Comparison of ENCODE assay signal across 13 cellular contexts in genomic region chr7:134618756-134619530, GRCh38. TPM values are rescaled to one million over a fixed set of nuclear protein-coding genes. Genes with fewer than 3 reads are reported as not detected.
A peak's percentile ranks its signal among the peaks of the same experiment; 100 is the strongest.
DNase-seq lines count a peak whose midpoint lies in the region; ATAC-seq, FAIRE-seq and TF ChIP-seq lines count a peak whose summit lies in the region.
"Had no signal": no experiment of that assay in that cellular context is flagged by ENCODE, and none has a peak within 500 bp of the region (broad histone marks: within the 10 kb centered on the region; RNA-seq: fewer than 3 reads in every experiment).

No MANE protein-coding gene starts in this region.

- ATAC-seq in HG02981 (IDR thresholded peaks at IDR 0.05; ENCODE audit: unreplicated experiment): no peak
- no peak for ATAC-seq in stimulated activated effector memory CD8-positive, alpha-beta T cell treated with anti-CD3 and anti-CD28 coated beads, Interleukin-12 subunit alpha, Interleukin-12 subunit beta, amount 100 ng/mL, for 72 hours
- ATAC-seq: stimulated activated naive CD8-positive, alpha-beta T cell treated with anti-CD3 and anti-CD28 coated beads, Interleukin-15, amount 100 ng/mL, for 72 hours had no signal

- POLR2A ChIA-PET in endothelial cell of umbilical vein (lab: Charles Lee): no interaction called here

- H3K4me3 Mint-ChIP-seq in stimulated activated effector memory CD8-positive, alpha-beta T cell treated with anti-CD3 and anti-CD28 coated beads, Interleukin-12 subunit alpha, Interleukin-12 subunit beta, amount 100 ng/mL, for 72 hours: no peak overlapping the region
- H3K4me3 Mint-ChIP-seq: CD4-positive, alpha-beta T cell; stimulated activated naive CD8-positive, alpha-beta T cell treated with anti-CD3 and anti-CD28 coated beads, Interleukin-15, amount 100 ng/mL, for 72 hours; T-helper 1 cell treated with Interleukin-12 subunit alpha and Interleukin-12 subunit beta and Interleukin-4 antibody, amounts not matched to agents 30 μg/mL and 1 μg/mL, for 36 hours had no signal

- H3K27me3 ChIP-seq in endothelial cell of umbilical vein (ENCODE audit: control insufficient read depth in 2 of 2, insufficient read depth in 2 of 2, low read length in 2 of 2): no peaks in the 10 kb centered on the region
- H3K27me3 ChIP-seq in parathyroid adenoma (ENCODE audit: control insufficient read depth, insufficient read depth, low read length): no peaks in the 10 kb centered on the region

- intact Hi-C loops in endothelial cell of umbilical vein (cut with micrococcal nuclease): loop anchor here (5.0 kb wide), 1 partner anchor 1358 kb away; the partner anchor contains the start of gene MTPN

- H3K4me2 ChIP-seq in endothelial cell of umbilical vein (ENCODE audit: insufficient read depth, low read length): peak overlapping the region; percentile 2
- no peak overlapping the region for H3K4me2 ChIP-seq in parathyroid adenoma (ENCODE audit: low read length)

- no peaks in the 10 kb centered on the region for H3K36me3 ChIP-seq in endothelial cell of umbilical vein (ENCODE audit: control insufficient read depth in 2 of 2, extremely low read depth in 1 of 2, insufficient read depth in 2 of 2, low read length in 2 of 2)
- no peaks in the 10 kb centered on the region for H3K36me3 ChIP-seq in parathyroid adenoma (ENCODE audit: control insufficient read depth, insufficient read depth, low read length)
- H3K36me3 ChIP-seq: cardiac muscle cell had no signal

- H3K79me2 ChIP-seq in endothelial cell of umbilical vein (ENCODE audit: control insufficient read depth, insufficient read depth, low read length) (no peaks in the 10 kb centered on the region), parathyroid adenoma (no peaks in the 10 kb centered on the region)

- H2AFZ ChIP-seq in endothelial cell of umbilical vein (ENCODE audit: low read depth, low read length) (peak overlapping the region; percentile 4), parathyroid adenoma (peak overlapping the region; percentile 30)

- no peak overlapping the region for H3K9ac ChIP-seq in endothelial cell of umbilical vein (replicated peaks; ENCODE audit: extremely low read depth, insufficient read depth, low read length)
- no peak overlapping the region for H3K9ac ChIP-seq in parathyroid adenoma

- TF ChIP-seq CTCF in endothelial cell of umbilical vein (IDR thresholded peaks at IDR 0.05; ENCODE audit: extremely low read depth in 1 of 2, insufficient read depth in 1 of 2, low read depth in 1 of 2, low read length in 2 of 2) (no peak), parathyroid adenoma (IDR thresholded peaks at IDR 0.05) (no peak)

- no TSS peak for BruUV-seq in endothelial cell of umbilical vein (replicated peaks; lab: Mats Ljungman, UMichigan)

- H3K4me1 ChIP-seq in endothelial cell of umbilical vein (ENCODE audit: control insufficient read depth, extremely low read depth, insufficient read depth, low read length) (peaks cover 32% of the 10 kb centered on the region), parathyroid adenoma (no peaks in the 10 kb centered on the region)

- H3K4me3 ChIP-seq in endothelial cell of umbilical vein (replicated peaks in 1 of 3; ENCODE audit: insufficient read depth in 1 of 3, low read depth in 1 of 3, low read length in 3 of 3) (no peak overlapping the region), parathyroid adenoma (ENCODE audit: low read depth, low read length) (no peak overlapping the region)
- H3K4me3 ChIP-seq: cardiac muscle cell had no signal

- no peaks in the 10 kb centered on the region for H3K9me3 Mint-ChIP-seq in stimulated activated effector memory CD8-positive, alpha-beta T cell treated with anti-CD3 and anti-CD28 coated beads, Interleukin-12 subunit alpha, Interleukin-12 subunit beta, amount 100 ng/mL, for 72 hours
- H3K9me3 Mint-ChIP-seq: CD4-positive, alpha-beta T cell; stimulated activated naive CD8-positive, alpha-beta T cell treated with anti-CD3 and anti-CD28 coated beads, Interleukin-15, amount 100 ng/mL, for 72 hours; T-helper 1 cell treated with Interleukin-12 subunit alpha and Interleukin-12 subunit beta and Interleukin-4 antibody, amounts not matched to agents 30 μg/mL and 1 μg/mL, for 36 hours had no signal

- no peaks in the 10 kb centered on the region for H3K9me1 ChIP-seq in endothelial cell of umbilical vein (replicated peaks; ENCODE audit: control insufficient read depth, extremely low read depth, insufficient read depth, low read length)

- CTCF ChIA-PET in endothelial cell of umbilical vein (lab: Charles Lee): interaction anchor here (1.3 to 7.0 kb wide), 5 partner anchors 9 to 83 kb away, joined by 3 to 50 read pairs (median 7); no protein-coding TSS in a partner anchor

- peak; percentile 17 for DNase-seq in GM03348 (ENCODE audit: low spot score)
- DNase-seq in RKO (ENCODE audit: low spot score): peak; percentile 41
- peak; percentile 32 for DNase-seq in endothelial cell of umbilical vein (ENCODE audit: low read depth, low spot score)
- no peak for DNase-seq in NCI-H146 (lab: John Stamatoyannopoulos, UW)
- DNase-seq in stimulated activated effector memory CD8-positive, alpha-beta T cell treated with anti-CD3 and anti-CD28 coated beads, Interleukin-12 subunit alpha, Interleukin-12 subunit beta, amount 100 ng/mL, for 72 hours (ENCODE audit: low spot score in 2 of 2): no peak
- DNase-seq in NCI-H1105 (lab: John Stamatoyannopoulos, UW): no peak
- DNase-seq: activated effector memory CD4-positive, alpha-beta T cell treated with Interleukin-2 at 50 U/mL for 16 hours; CD4-positive, alpha-beta T cell; stimulated activated naive CD8-positive, alpha-beta T cell treated with anti-CD3 and anti-CD28 coated beads, Interleukin-15, amount 100 ng/mL, for 72 hours had no signal

- H3K27ac ChIP-seq in endothelial cell of umbilical vein (ENCODE audit: insufficient read depth, low read depth, low read length) (peak overlapping the region; percentile 23), parathyroid adenoma (no peak overlapping the region)
- H3K27ac ChIP-seq: cardiac muscle cell had no signal

- dilution Hi-C loops in endothelial cell of umbilical vein (cut with MboI; ENCODE audit: extremely low pct_ligation_motif_present, low sequenced_read_pairs): no loop called here

- H3K36me3 Mint-ChIP-seq in stimulated activated effector memory CD8-positive, alpha-beta T cell treated with anti-CD3 and anti-CD28 coated beads, Interleukin-12 subunit alpha, Interleukin-12 subunit beta, amount 100 ng/mL, for 72 hours: no peaks in the 10 kb centered on the region

- peaks cover 10% of the 10 kb centered on the region for H3K4me1 Mint-ChIP-seq in stimulated activated effector memory CD8-positive, alpha-beta T cell treated with anti-CD3 and anti-CD28 coated beads, Interleukin-12 subunit alpha, Interleukin-12 subunit beta, amount 100 ng/mL, for 72 hours

- no peak for FAIRE-seq in endothelial cell of umbilical vein (lab: Jason Lieb, UNC)

- TF ChIP-seq POLR2A in endothelial cell of umbilical vein (IDR thresholded peaks at IDR 0.05; ENCODE audit: low read depth, low read length): no peak

- no peak overlapping the region for H3K27ac Mint-ChIP-seq in stimulated activated effector memory CD8-positive, alpha-beta T cell treated with anti-CD3 and anti-CD28 coated beads, Interleukin-12 subunit alpha, Interleukin-12 subunit beta, amount 100 ng/mL, for 72 hours
- H3K27ac Mint-ChIP-seq: CD4-positive, alpha-beta T cell; T-helper 1 cell treated with Interleukin-12 subunit alpha and Interleukin-12 subunit beta and Interleukin-4 antibody, amounts not matched to agents 30 μg/mL and 1 μg/mL, for 36 hours had no signal

- no peaks in the 10 kb centered on the region for H3K9me3 ChIP-seq in endothelial cell of umbilical vein (replicated peaks; ENCODE audit: control insufficient read depth, insufficient read depth, low read length)
- no peaks in the 10 kb centered on the region for H3K9me3 ChIP-seq in parathyroid adenoma (ENCODE audit: control insufficient read depth, low read length)

- H4K20me1 ChIP-seq in endothelial cell of umbilical vein (replicated peaks; ENCODE audit: control insufficient read depth, extremely low read depth, insufficient read depth, low read length): no peaks in the 10 kb centered on the region

TF ChIP-seq in endothelial cell of umbilical vein, 7 proteins besides CTCF, POLR2A, EP300 and RAD21:
- TF ChIP-seq FOS (IDR thresholded peaks at IDR 0.05; ENCODE audit: borderline replicate concordance, insufficient read depth, low read length): peak; percentile 75
- TF ChIP-seq MAX (IDR thresholded peaks at IDR 0.05; ENCODE audit: insufficient read depth, insufficient read length): no peak

RNA-seq across cellular contexts. Expression of gene BPGM, which starts 27.7 kb away (rescaled TPM):
- 28.3 and 44.4 TPM in 2 replicates for total RNA-seq in endothelial cell of umbilical vein
- 18.9 and 24.2 TPM in 2 replicates for polyA plus RNA-seq in endothelial cell of umbilical vein
- polyA plus RNA-seq in endothelial cell of umbilical vein (2011; cell fraction: cytosol; rRNA removed): 35.6 and 36.7 TPM in 2 replicates
- 24.4 and 31.7 TPM in 2 replicates for polyA plus RNA-seq in endothelial cell of umbilical vein (2011; cell fraction: nucleus; rRNA removed)
- 62.5 and 70.6 TPM in 2 replicates for polyA plus RNA-seq in endothelial cell of umbilical vein (2012)
- 24.6 and 27.8 TPM in 2 replicates for polyA minus RNA-seq in endothelial cell of umbilical vein
- polyA minus RNA-seq in endothelial cell of umbilical vein (2011; cell fraction: cytosol; rRNA and poly(A)+ RNA removed): 3.1 TPM
- polyA minus RNA-seq in endothelial cell of umbilical vein (2011; cell fraction: nucleus; rRNA and poly(A)+ RNA removed): 25.4 and 28.9 TPM in 2 replicates

Comparison
In these comparisons a context has a peak if more than half of its experiments do, and no peak if none do; other contexts are left out.
1. DNase-seq: peak in GM03348 (single experiment), RKO (single experiment) and endothelial cell of umbilical vein (single experiment); none in NCI-H146 (single experiment), stimulated activated effector memory CD8-positive, alpha-beta T cell treated with anti-CD3 and anti-CD28 coated beads, Interleukin-12 subunit alpha, Interleukin-12 subunit beta, amount 100 ng/mL, for 72 hours (0 of 2) and NCI-H1105 (single experiment).